ENCODE assay signal across 24 cellular contexts in genomic region chr12:70468741-70469140, GRCh38.
A peak's percentile ranks its signal among the peaks of the same experiment; 100 is the strongest.
DNase-seq lines count a peak whose midpoint lies in the region; ATAC-seq and TF ChIP-seq lines count a peak whose summit lies in the region.
"Had no signal": no experiment of that assay in that cellular context is flagged by ENCODE, and none has a peak within 500 bp of the region (broad histone marks: within the 10 kb centered on the region; RNA-seq: fewer than 3 reads in every experiment).

No MANE protein-coding gene starts in this region.

- 0 out of 2 replicates have a peak, but pooled peaks cover 3% of the 10 kb centered on the region for H4K20me1 ChIP-seq in OCI-LY3 (ENCODE audit: insufficient read depth, low read length)
- H4K20me1 ChIP-seq: BLaER1 treated with 17β-estradiol and CSF1 and Interleukin-3, amounts not matched to agents 10 nM and 100 nM had no signal

- no peaks in the 10 kb centered on the region for H3K27me3 ChIP-seq in HL-60 (ENCODE audit: insufficient read depth, poor library complexity, severe bottlenecking)
- no peaks in the 10 kb centered on the region for H3K27me3 ChIP-seq in OCI-LY3 (ENCODE audit: low read depth, low read length)
- H3K27me3 ChIP-seq: BLaER1 treated with 17β-estradiol and CSF1 and Interleukin-3, amounts not matched to agents 10 nM and 100 nM; foreskin keratinocyte had no signal

- peak overlapping the region; percentile 83 for H3K9ac ChIP-seq in OCI-LY3 (ENCODE audit: low read length)
- H3K9ac ChIP-seq: BLaER1 treated with 17β-estradiol and CSF1 and Interleukin-3, amounts not matched to agents 10 nM and 100 nM had no signal

- H3K9me3 ChIP-seq in OCI-LY3 (ENCODE audit: insufficient read depth, low read length) = peaks cover 13% of the 10 kb centered on the region

- peak overlapping the region; percentile 83 for H3K27ac Mint-ChIP-seq in memory B cell
- H3K27ac Mint-ChIP-seq: activated naive CD4-positive, alpha-beta T cell treated with anti-CD3 and anti-CD28 coated beads for 36 hours had no signal

- TF ChIP-seq CTCF in HL-60 (IDR thresholded peaks at IDR 0.05; ENCODE audit: insufficient read depth, low read length) = no peak
- no peak for TF ChIP-seq CTCF in OCI-LY3 (IDR thresholded peaks at IDR 0.05; ENCODE audit: low read depth, low read length)

- H3K27me3 Mint-ChIP-seq in memory B cell = no peaks in the 10 kb centered on the region

- peak overlapping the region; percentile 76 for H3K4me2 ChIP-seq in OCI-LY3 (ENCODE audit: low read length)

- H3K9me3 Mint-ChIP-seq in memory B cell = peaks cover 3% of the 10 kb centered on the region

- peaks cover 4% of the 10 kb centered on the region for H3K36me3 Mint-ChIP-seq in memory B cell

- peak; percentile 86 for DNase-seq in ELF-1 (ENCODE audit: low read depth, low spot score)
- DNase-seq in HL-60 (ENCODE audit: low read depth in 1 of 2, low spot score in 1 of 2) = peak in 1 of 2 experiments; percentile 15
- DNase-seq in memory B cell (ENCODE audit: low spot score in 2 of 2) = no peak
- DNase-seq in activated CD4-positive, alpha-beta T cell treated with anti-CD3 and anti-CD28 coated beads for 1 hour = no peak
- no peak for DNase-seq in activated CD4-positive, alpha-beta T cell treated with anti-CD3 and anti-CD28 coated beads, Interleukin-2, amount 50 U/mL, for 1 hour
- DNase-seq in GM19238 (ENCODE audit: insufficient read length, low spot score) = no peak
- no peak for DNase-seq in stimulated activated CD4-positive, alpha-beta T cell treated with anti-CD3 and anti-CD28 coated beads, Interleukin-2, amount 100 ng/mL, for 24 hours
- DNase-seq: activated CD4-positive, alpha-beta T cell treated with anti-CD3 and anti-CD28 coated beads for 48 hours; activated naive CD4-positive, alpha-beta T cell treated with anti-CD3 and anti-CD28 coated beads for 36 hours; activated T-cell treated with anti-CD3 and anti-CD28 coated beads, Interleukin-2, amount 50 U/mL, for 48 hours; Caco-2; DMS79 treated with DMSO at 0.1 percent for 48 hours; effector memory CD4-positive, alpha-beta T cell; foreskin keratinocyte; left colon; naive B cell; NCI-H1048; NCI-H1930; NCI-H526 treated with DMSO at 0.1 percent for 48 hours; occipital lobe; SIG-M5; T-helper 1 cell had no signal

- H3K4me1 ChIP-seq in OCI-LY3 (ENCODE audit: low read length) = peaks cover 23% of the 10 kb centered on the region
- H3K4me1 ChIP-seq: Caco-2, foreskin keratinocyte had no signal

- H2AFZ ChIP-seq in OCI-LY3 (ENCODE audit: low read depth, low read length) = no peak overlapping the region

- ATAC-seq in memory B cell (ENCODE audit: low read depth) = peak; percentile 31
- ATAC-seq: foreskin keratinocyte, left colon had no signal

- H3K4me3 Mint-ChIP-seq in memory B cell = peak overlapping the region; percentile 86
- H3K4me3 Mint-ChIP-seq: activated naive CD4-positive, alpha-beta T cell treated with anti-CD3 and anti-CD28 coated beads for 36 hours had no signal

- H3K4me1 Mint-ChIP-seq in memory B cell = peaks cover 17% of the 10 kb centered on the region
- H3K4me1 Mint-ChIP-seq: naive B cell had no signal

- H3K4me3 ChIP-seq in HL-60 (replicated peaks; ENCODE audit: insufficient read depth, low read length) = peak overlapping the region; percentile 63
- H3K4me3 ChIP-seq in OCI-LY3 (ENCODE audit: low read length) = peak overlapping the region; percentile 88
- H3K4me3 ChIP-seq: BLaER1 treated with 17β-estradiol and CSF1 and Interleukin-3, amounts not matched to agents 10 nM and 100 nM had no signal

- H3K79me2 ChIP-seq in OCI-LY3 (ENCODE audit: low read length) = peaks cover 33% of the 10 kb centered on the region

- H3K27ac ChIP-seq in HL-60 (replicated peaks) (peak overlapping the region; percentile 75), OCI-LY3 (ENCODE audit: low read length) (peak overlapping the region; percentile 90)
- H3K27ac ChIP-seq: BLaER1 treated with 17β-estradiol and CSF1 and Interleukin-3, amounts not matched to agents 10 nM and 100 nM; foreskin keratinocyte had no signal

- H3K36me3 ChIP-seq in OCI-LY3 (replicated peaks; ENCODE audit: low read depth, low read length) = peaks cover 9% of the 10 kb centered on the region
